Comparison of ENCODE assay signal across 14 cellular contexts in genomic region chr12:55741978-55742377, GRCh38. TPM values are rescaled to one million over a fixed set of nuclear protein-coding genes. Genes with fewer than 3 reads are reported as not detected.
DNase-seq lines count a peak whose midpoint lies in the region; ATAC-seq and TF ChIP-seq lines count a peak whose summit lies in the region.
"Had no signal": no experiment of that assay in that cellular context is flagged by ENCODE, and none has a peak within 500 bp of the region (broad histone marks: within the 10 kb centered on the region; RNA-seq: fewer than 3 reads in every experiment).

No MANE protein-coding gene starts in this region.

- H3K27ac ChIP-seq in hepatocyte (no peak overlapping the region), testis (no peak overlapping the region), gastroesophageal sphincter (no peak overlapping the region)
- H3K27ac ChIP-seq: brain microvascular endothelial cell, parathyroid adenoma had no signal

- DNase-seq in activated CD4-positive, alpha-beta T cell treated with anti-CD3 and anti-CD28 coated beads, Interleukin-2, amount 10 ng/mL, durations not matched to agents 24 days and 14 days = no peak
- DNase-seq in activated CD4-positive, alpha-beta T cell treated with anti-CD3 and anti-CD28 coated beads, Interleukin-2, amount 50 U/mL, for 1 hour = no peak
- DNase-seq in T-cell (no peak), hepatocyte (ENCODE audit: low spot score) (no peak), progenitor cell of endocrine pancreas (ENCODE audit: low spot score, unreplicated experiment) (no peak), SKM-1 treated with dmso at 0.1 percent for 144 hours (lab: John Stamatoyannopoulos, UW; ENCODE audit: unreplicated experiment) (no peak), testis (no peak)
- DNase-seq: brain microvascular endothelial cell; effector memory CD4-positive, alpha-beta T cell; left ventricle myocardium superior; NCI-H2029; stimulated activated CD8-positive, alpha-beta memory T cell treated with anti-CD3 and anti-CD28 coated beads, Interleukin-4, amount 100 ng/mL, for 48 hours had no signal

- ATAC-seq in T-cell (replicated peaks in 1 of 4) (no peak), gastroesophageal sphincter (no peak)
- ATAC-seq: left ventricle myocardium superior had no signal

- H3K4me1 ChIP-seq in hepatocyte (ENCODE audit: insufficient read depth) = peaks cover 28% of the 10 kb centered on the region
- H3K4me1 ChIP-seq in testis = peaks cover 37% of the 10 kb centered on the region
- peaks cover 0 to 62% (median 41%) of the 10 kb centered on the region in 3 donors for H3K4me1 ChIP-seq in gastroesophageal sphincter

- H3K9me3 ChIP-seq in hepatocyte (ENCODE audit: low read depth) (no peaks in the 10 kb centered on the region), testis (no peaks in the 10 kb centered on the region), gastroesophageal sphincter (no peaks in the 10 kb centered on the region)

- peaks cover 3% of the 10 kb centered on the region for H3K36me3 Mint-ChIP-seq in activated CD4-positive, alpha-beta T cell treated with anti-CD3 and anti-CD28 coated beads, Interleukin-2, amount 10 ng/mL, durations not matched to agents 24 days and 14 days (ENCODE audit: low read depth)
- no peaks in the 10 kb centered on the region for H3K36me3 Mint-ChIP-seq in T-cell
- no peaks in the 10 kb centered on the region for H3K36me3 Mint-ChIP-seq in progenitor cell of endocrine pancreas (ENCODE audit: insufficient read depth)

- no peaks in the 10 kb centered on the region for H3K9me3 Mint-ChIP-seq in activated CD4-positive, alpha-beta T cell treated with anti-CD3 and anti-CD28 coated beads, Interleukin-2, amount 10 ng/mL, durations not matched to agents 24 days and 14 days
- H3K9me3 Mint-ChIP-seq in T-cell = no peaks in the 10 kb centered on the region
- no peaks in the 10 kb centered on the region for H3K9me3 Mint-ChIP-seq in progenitor cell of endocrine pancreas (ENCODE audit: low read depth)

- peak overlapping the region; percentile 98 for H3K4me3 Mint-ChIP-seq in activated CD4-positive, alpha-beta T cell treated with anti-CD3 and anti-CD28 coated beads, Interleukin-2, amount 10 ng/mL, durations not matched to agents 24 days and 14 days
- peak overlapping the region; percentile 9 to 90 (median 52) for H3K4me3 Mint-ChIP-seq in T-cell
- H3K4me3 Mint-ChIP-seq in progenitor cell of endocrine pancreas (ENCODE audit: low read depth) = peak overlapping the region; percentile 85

- H3K27ac Mint-ChIP-seq in activated CD4-positive, alpha-beta T cell treated with anti-CD3 and anti-CD28 coated beads, Interleukin-2, amount 10 ng/mL, durations not matched to agents 24 days and 14 days = no peak overlapping the region
- H3K27ac Mint-ChIP-seq in T-cell = peak overlapping the region; percentile 50
- peak overlapping the region; percentile 78 for H3K27ac Mint-ChIP-seq in progenitor cell of endocrine pancreas

- CTCF ChIA-PET in T-cell (lab: Charles Lee) = interaction anchor here in 1 of 2 donors (0.6 to 5.0 kb wide), 4 partner anchors 76 to 1576 kb away, joined by 3 to 28 read pairs (median 3); partner anchors contain the start of genes ORMDL2 and SARNP

- no peak for TF ChIP-seq EP300 in gastroesophageal sphincter (IDR thresholded peaks at IDR 0.05)

- H3K27me3 ChIP-seq in hepatocyte (no peaks in the 10 kb centered on the region), testis (no peaks in the 10 kb centered on the region), gastroesophageal sphincter (no peaks in the 10 kb centered on the region)
- H3K27me3 ChIP-seq: brain microvascular endothelial cell had no signal

- H3K36me3 ChIP-seq in hepatocyte (replicated peaks; ENCODE audit: insufficient read depth, low read depth) (no peaks in the 10 kb centered on the region), testis (ENCODE audit: low read depth, missing control alignments) (no peaks in the 10 kb centered on the region), gastroesophageal sphincter (no peaks in the 10 kb centered on the region)
- H3K36me3 ChIP-seq: brain microvascular endothelial cell had no signal

- 43% methylated on average over 1 of the region's 1 CpG for WGBS in hepatocyte (ENCODE audit: low lambda C conversion rate, missing lambda C conversion rate)
- WGBS in testis, 2 donors = 17 to 36% methylated on average over 1 of the region's 1 CpG
- whole genome bisulfite sequencing in gastroesophageal sphincter (ENCODE audit: low coverage in 1 of 2), 2 donors = 13 to 33% methylated on average over 1 of the region's 1 CpG

- no peaks in the 10 kb centered on the region for H3K9me2 ChIP-seq in hepatocyte (replicated peaks; ENCODE audit: insufficient read depth)

- POLR2A ChIA-PET in T-cell (lab: Charles Lee) = no interaction called here

- H3K4me1 Mint-ChIP-seq in activated CD4-positive, alpha-beta T cell treated with anti-CD3 and anti-CD28 coated beads, Interleukin-2, amount 10 ng/mL, durations not matched to agents 24 days and 14 days = peaks cover 49% of the 10 kb centered on the region
- H3K4me1 Mint-ChIP-seq in T-cell (peaks cover 43 to 58% (median 54%) of the 10 kb centered on the region in 3 donors), progenitor cell of endocrine pancreas (ENCODE audit: low read depth) (peaks cover 44% of the 10 kb centered on the region)

- peaks cover 11% of the 10 kb centered on the region for H3K79me2 ChIP-seq in hepatocyte
- H3K79me2 ChIP-seq: parathyroid adenoma had no signal

- H3K4me3 ChIP-seq in hepatocyte (no peak overlapping the region), testis (no peak overlapping the region), gastroesophageal sphincter (no peak overlapping the region)

- TF ChIP-seq POLR2A in testis (IDR thresholded peaks at IDR 0.05) (no peak), gastroesophageal sphincter (IDR thresholded peaks at IDR 0.05) (no peak)

- no peak overlapping the region for H2AFZ ChIP-seq in hepatocyte

- intact Hi-C loops in activated CD4-positive, alpha-beta T cell treated with anti-CD3 and anti-CD28 coated beads, Interleukin-2, amount 10 ng/mL, durations not matched to agents 24 days and 14 days (cut with micrococcal nuclease) = loop anchor here (5.0 kb wide), 1 partner anchor 360 kb away; the partner anchor contains the start of gene PA2G4
- intact Hi-C loops in testis (cut with DNase I; ENCODE audit: low total_unique reads) = loop anchor here (10.0 kb wide), 1 partner anchor 193 kb away; the partner anchor contains the start of gene DGKA

- H4K20me1 ChIP-seq in hepatocyte (ENCODE audit: insufficient read depth, poor library complexity, severe bottlenecking) = no peaks in the 10 kb centered on the region

- TF ChIP-seq CTCF in hepatocyte (IDR thresholded peaks at IDR 0.05; ENCODE audit: poor library complexity) = no peak
- no peak for TF ChIP-seq CTCF in progenitor cell of endocrine pancreas (IDR thresholded peaks at IDR 0.05; ENCODE audit: unreplicated experiment)
- no peak for TF ChIP-seq CTCF in testis (IDR thresholded peaks at IDR 0.05)
- no peak for TF ChIP-seq CTCF in gastroesophageal sphincter (IDR thresholded peaks at IDR 0.05)

- peaks cover 4% of the 10 kb centered on the region for H3K27me3 Mint-ChIP-seq in activated CD4-positive, alpha-beta T cell treated with anti-CD3 and anti-CD28 coated beads, Interleukin-2, amount 10 ng/mL, durations not matched to agents 24 days and 14 days
- H3K27me3 Mint-ChIP-seq in T-cell = no peaks in the 10 kb centered on the region
- peaks cover 4% of the 10 kb centered on the region for H3K27me3 Mint-ChIP-seq in progenitor cell of endocrine pancreas

- peak overlapping the region; percentile 78 for H3K4me2 ChIP-seq in hepatocyte

RNA-seq across cellular contexts. Expression of gene GDF11, which starts 0.9 kb away (rescaled TPM):
- 14.3 and 15.1 TPM in 2 replicates for total RNA-seq in activated CD4-positive, alpha-beta T cell treated with anti-CD3 and anti-CD28 coated beads, Interleukin-2, amount 10 ng/mL, durations not matched to agents 24 days and 14 days
- total RNA-seq in T-cell = 10 to 100 TPM in 4 of 5 donors, 1 to 10 TPM in 1; 7.5 to 12.9 (median 11.5) TPM
- 7.9 and 10.8 TPM in 2 replicates for total RNA-seq in hepatocyte
- 3.7 and 4.1 TPM in 2 replicates for polyA plus RNA-seq in hepatocyte
- total RNA-seq in progenitor cell of endocrine pancreas = 42.8 and 50.3 TPM in 2 replicates
- total RNA-seq in testis = 1 to 10 TPM; 3.1 to 3.3 TPM
- polyA plus RNA-seq in testis (ENCODE audit: insufficient read depth, low read depth, low replicate concordance) = 3.0 TPM
- 1 to 10 TPM; 2.8 to 9.8 (median 3.6) TPM for total RNA-seq in gastroesophageal sphincter

RNA-seq across cellular contexts. Expression of gene CD63, which starts 13.2 kb away (rescaled TPM):
- 190 and 196 TPM in 2 replicates for total RNA-seq in activated CD4-positive, alpha-beta T cell treated with anti-CD3 and anti-CD28 coated beads, Interleukin-2, amount 10 ng/mL, durations not matched to agents 24 days and 14 days
- 10 to 100 TPM; 41.3 to 88.2 (median 73.5) TPM for total RNA-seq in T-cell
- 1,401 and 1,504 TPM in 2 replicates for total RNA-seq in hepatocyte
- polyA plus RNA-seq in hepatocyte = 2,624 and 2,749 TPM in 2 replicates
- total RNA-seq in progenitor cell of endocrine pancreas = 407 and 432 TPM in 2 replicates
- total RNA-seq in testis = 100 to 1,000 TPM; 600 to 668 TPM
- 655 TPM for polyA plus RNA-seq in testis (ENCODE audit: insufficient read depth, low read depth, low replicate concordance)
- total RNA-seq in gastroesophageal sphincter = 100 to 1,000 TPM; 500 to 856 (median 792) TPM

RNA-seq across cellular contexts. Expression of gene RDH5, which starts 21.8 kb away (rescaled TPM):
- 7.1 and 8.4 TPM in 2 replicates for total RNA-seq in activated CD4-positive, alpha-beta T cell treated with anti-CD3 and anti-CD28 coated beads, Interleukin-2, amount 10 ng/mL, durations not matched to agents 24 days and 14 days
- total RNA-seq in T-cell (10 to 100 TPM; 13.0 to 29.1 (median 22.4) TPM), hepatocyte (36.2 and 48.7 TPM in 2 replicates), progenitor cell of endocrine pancreas (7.9 and 9.7 TPM in 2 replicates), testis (10 to 100 TPM; 15.1 to 18.0 TPM), gastroesophageal sphincter (10 to 100 TPM; 18.0 to 57.0 (median 31.9) TPM)
- polyA plus RNA-seq in hepatocyte (38.0 and 43.7 TPM in 2 replicates), testis (ENCODE audit: insufficient read depth, low read depth, low replicate concordance) (9.8 TPM)

RNA-seq across cellular contexts. Expression of gene BLOC1S1, which starts 26.1 kb away (rescaled TPM):
- total RNA-seq in activated CD4-positive, alpha-beta T cell treated with anti-CD3 and anti-CD28 coated beads, Interleukin-2, amount 10 ng/mL, durations not matched to agents 24 days and 14 days = 62.7 and 64.8 TPM in 2 replicates
- total RNA-seq in T-cell (10 to 100 TPM; 49.4 to 76.6 (median 72.7) TPM), hepatocyte (159 and 177 TPM in 2 replicates), progenitor cell of endocrine pancreas (65.8 and 68.5 TPM in 2 replicates), testis (100 to 1,000 TPM; 110 to 145 TPM), gastroesophageal sphincter (100 to 1,000 TPM; 187 to 214 (median 196) TPM)
- polyA plus RNA-seq in hepatocyte (227 and 236 TPM in 2 replicates), testis (ENCODE audit: insufficient read depth, low read depth, low replicate concordance) (108 TPM)

RNA-seq across cellular contexts. Expression of gene ITGA7, which starts 34.3 kb away (rescaled TPM):
- total RNA-seq in activated CD4-positive, alpha-beta T cell treated with anti-CD3 and anti-CD28 coated beads, Interleukin-2, amount 10 ng/mL, durations not matched to agents 24 days and 14 days = 0.65 and 1.5 TPM in 2 replicates
- 1 to 10 TPM; 2.6 to 4.6 (median 3.1) TPM for total RNA-seq in T-cell
- 13.0 and 15.2 TPM in 2 replicates for total RNA-seq in hepatocyte
- polyA plus RNA-seq in hepatocyte = 18.9 and 22.8 TPM in 2 replicates
- total RNA-seq in progenitor cell of endocrine pancreas = 23.6 and 25.1 TPM in 2 replicates
- total RNA-seq in testis = 10 to 100 TPM; 26.4 to 30.6 TPM
- 43.3 TPM for polyA plus RNA-seq in testis (ENCODE audit: insufficient read depth, low read depth, low replicate concordance)
- total RNA-seq in gastroesophageal sphincter = 100 to 1,000 TPM; 143 to 260 (median 182) TPM
